Comparison of ENCODE assay signal across 26 cellular contexts in genomic region chr22:40995821-40996220, GRCh38.
"Had no signal": no experiment of that assay in that cellular context is flagged by ENCODE, and none has a peak within 500 bp of the region (broad histone marks: within the 10 kb centered on the region; RNA-seq: fewer than 3 reads in every experiment).

No MANE protein-coding gene starts in this region.

- H3K27me3 ChIP-seq: neural progenitor cell, ovary, right lobe of liver, sigmoid colon, uterus had no signal

- H3K36me3 Mint-ChIP-seq: naive thymus-derived CD4-positive, alpha-beta T cell; natural killer cell; neural progenitor cell; stimulated activated effector memory CD8-positive, alpha-beta T cell treated with anti-CD3 and anti-CD28 coated beads, Interleukin-12 subunit alpha, Interleukin-12 subunit beta, amount 100 ng/mL, for 72 hours; stimulated activated naive B cell treated with anti-CD40 and anti-IgM and Interleukin-4, amounts not matched to agents 10 μg/mL and 1 μg/mL and 100 μg/mL, for 72 hours had no signal

- H3K4me2 ChIP-seq: neural progenitor cell had no signal

- H3K9me3 ChIP-seq: ovary, psoas muscle, right lobe of liver, sigmoid colon, stomach, thoracic aorta, tibial artery, transverse colon, upper lobe of right lung, uterus had no signal

- H3K79me2 ChIP-seq: parathyroid adenoma had no signal

- H3K27ac Mint-ChIP-seq: natural killer cell; nephron; neural progenitor cell; stimulated activated effector memory CD8-positive, alpha-beta T cell treated with anti-CD3 and anti-CD28 coated beads, Interleukin-12 subunit alpha, Interleukin-12 subunit beta, amount 100 ng/mL, for 72 hours; stimulated activated naive B cell treated with anti-CD40 and anti-IgM and Interleukin-4, amounts not matched to agents 10 μg/mL and 1 μg/mL and 100 μg/mL, for 72 hours; stimulated activated naive CD8-positive, alpha-beta T cell treated with anti-CD3 and anti-CD28 coated beads, Interleukin-15, Interleukin-2, amounts not matched to agents 100 ng/mL and 50 ng/mL, for 24 hours had no signal

- H3K4me1 ChIP-seq: neural progenitor cell, parathyroid adenoma, psoas muscle, right lobe of liver, sigmoid colon, stomach, tibial artery, transverse colon, upper lobe of right lung, uterus had no signal

- DNase-seq: naive thymus-derived CD4-positive, alpha-beta T cell; natural killer cell; occipital lobe; ovary; psoas muscle; right cardiac atrium; right lobe of liver; sigmoid colon; small intestine; stimulated activated CD4-positive, alpha-beta T cell treated with anti-CD3 and anti-CD28 coated beads, Interleukin-15, amount 100 ng/mL, for 24 hours; stimulated activated CD4-positive, alpha-beta T cell treated with anti-CD3 and anti-CD28 coated beads, Interleukin-2, amount 100 ng/mL, for 24 hours; stimulated activated CD4-positive, alpha-beta T cell treated with anti-CD3 and anti-CD28 coated beads, Interleukin-2, amount 100 ng/mL, for 48 hours; stimulated activated CD4-positive, alpha-beta T cell treated with anti-CD3 and anti-CD28 coated beads, Interleukin-4, amount 100 ng/mL, for 24 hours; stimulated activated naive B cell treated with anti-CD40 and anti-IgM and Interleukin-4, amounts not matched to agents 10 μg/mL and 1 μg/mL and 100 μg/mL, for 72 hours; stimulated activated naive CD4-positive, alpha-beta T cell treated with Interleukin-2 at 50 U/mL for 16 hours; stomach; tibial artery; transverse colon; upper lobe of right lung; uterus had no signal

- ATAC-seq: naive thymus-derived CD4-positive, alpha-beta T cell; natural killer cell; psoas muscle; right cardiac atrium; right lobe of liver; stimulated activated effector memory CD8-positive, alpha-beta T cell treated with anti-CD3 and anti-CD28 coated beads, Interleukin-12 subunit alpha, Interleukin-12 subunit beta, amount 100 ng/mL, for 72 hours; stimulated activated naive B cell treated with anti-CD40 and anti-IgM and Interleukin-4, amounts not matched to agents 10 μg/mL and 1 μg/mL and 100 μg/mL, for 72 hours; upper lobe of right lung had no signal

- H3K9me3 Mint-ChIP-seq: natural killer cell; nephron; neural progenitor cell; stimulated activated effector memory CD8-positive, alpha-beta T cell treated with anti-CD3 and anti-CD28 coated beads, Interleukin-12 subunit alpha, Interleukin-12 subunit beta, amount 100 ng/mL, for 72 hours; stimulated activated naive CD8-positive, alpha-beta T cell treated with anti-CD3 and anti-CD28 coated beads, Interleukin-15, Interleukin-2, amounts not matched to agents 100 ng/mL and 50 ng/mL, for 24 hours had no signal

- H3K4me3 ChIP-seq: neural progenitor cell, ovary, psoas muscle, right lobe of liver, sigmoid colon, stomach, thoracic aorta, tibial artery, transverse colon, upper lobe of right lung, uterus had no signal

- H3K4me1 Mint-ChIP-seq: natural killer cell; nephron; neural progenitor cell; stimulated activated effector memory CD8-positive, alpha-beta T cell treated with anti-CD3 and anti-CD28 coated beads, Interleukin-12 subunit alpha, Interleukin-12 subunit beta, amount 100 ng/mL, for 72 hours; stimulated activated naive B cell treated with anti-CD40 and anti-IgM and Interleukin-4, amounts not matched to agents 10 μg/mL and 1 μg/mL and 100 μg/mL, for 72 hours had no signal

- H2AFZ ChIP-seq: neural progenitor cell, parathyroid adenoma had no signal

- H3K36me3 ChIP-seq: neural progenitor cell, ovary, right lobe of liver, sigmoid colon, stomach, thoracic aorta, tibial artery, transverse colon, upper lobe of right lung, uterus had no signal

- H3K27ac ChIP-seq: neural progenitor cell, ovary, parathyroid adenoma, psoas muscle, right lobe of liver, sigmoid colon, stomach, thoracic aorta, tibial artery, transverse colon, upper lobe of right lung, uterus had no signal

- H3K9ac ChIP-seq: neural progenitor cell, parathyroid adenoma had no signal

- H3K4me3 Mint-ChIP-seq: naive thymus-derived CD4-positive, alpha-beta T cell; natural killer cell; nephron; neural progenitor cell; stimulated activated effector memory CD8-positive, alpha-beta T cell treated with anti-CD3 and anti-CD28 coated beads, Interleukin-12 subunit alpha, Interleukin-12 subunit beta, amount 100 ng/mL, for 72 hours; stimulated activated naive B cell treated with anti-CD40 and anti-IgM and Interleukin-4, amounts not matched to agents 10 μg/mL and 1 μg/mL and 100 μg/mL, for 72 hours; stimulated activated naive CD8-positive, alpha-beta T cell treated with anti-CD3 and anti-CD28 coated beads, Interleukin-15, Interleukin-2, amounts not matched to agents 100 ng/mL and 50 ng/mL, for 24 hours had no signal
